ENCODE assay signal across 8 cellular contexts in genomic region chr10:100827819-100828743, GRCh38.
DNase-seq lines count a peak whose midpoint lies in the region; ATAC-seq and TF ChIP-seq lines count a peak whose summit lies in the region.

No MANE protein-coding gene starts in this region.

- H3K27me3 ChIP-seq in CD4-positive, alpha-beta T cell (ENCODE audit: control insufficient read depth, insufficient read depth, low read length) = peaks cover 96% of the 10 kb centered on the region
- H3K27me3 ChIP-seq in psoas muscle (ENCODE audit: insufficient read depth in 3 of 3, low read length in 2 of 3) = peaks cover 0 to 97% (median 44%) of the 10 kb centered on the region in 3 donors

- peaks cover 42% of the 10 kb centered on the region for H3K4me1 Mint-ChIP-seq in CD4-positive, alpha-beta T cell (ENCODE audit: low read depth)
- peaks cover 21% of the 10 kb centered on the region for H3K4me1 Mint-ChIP-seq in activated CD4-positive, alpha-beta memory T cell treated with anti-CD3 and anti-CD28 coated beads for 36 hours (ENCODE audit: low read depth)
- H3K4me1 Mint-ChIP-seq in glutamatergic neuron (ENCODE audit: low read depth, unreplicated experiment) = peaks cover 7% of the 10 kb centered on the region

- peak in 1 of 10 experiments; percentile 17 for DNase-seq in CD4-positive, alpha-beta T cell
- peak; percentile 31 for DNase-seq in HT-29 (ENCODE audit: low spot score)
- peak; percentile 57 for DNase-seq in activated CD4-positive, alpha-beta memory T cell treated with anti-CD3 and anti-CD28 coated beads for 36 hours
- peak; percentile 77 for DNase-seq in glutamatergic neuron
- DNase-seq in psoas muscle = peak in 1 of 2 donors; percentile 42
- DNase-seq in NCI-H2107 (lab: John Stamatoyannopoulos, UW) = no peak
- DNase-seq in GF-D8 (lab: John Stamatoyannopoulos, UW) = no peak

- TF ChIP-seq CTCF in CD4-positive, alpha-beta T cell (IDR thresholded peaks at IDR 0.05) = no peak
- TF ChIP-seq CTCF in glutamatergic neuron (IDR thresholded peaks at IDR 0.05; ENCODE audit: partially characterized antibody, unreplicated experiment) = no peak
- TF ChIP-seq CTCF in psoas muscle (IDR thresholded peaks at IDR 0.05) = no peak

- no peaks in the 10 kb centered on the region for H3K36me3 ChIP-seq in psoas muscle (ENCODE audit: insufficient read depth in 1 of 2, low read depth in 1 of 2)

- peak overlapping the region; percentile 89 for H3K4me3 Mint-ChIP-seq in CD4-positive, alpha-beta T cell
- peak overlapping the region; percentile 67 for H3K4me3 Mint-ChIP-seq in activated CD4-positive, alpha-beta memory T cell treated with anti-CD3 and anti-CD28 coated beads for 36 hours
- H3K4me3 Mint-ChIP-seq in glutamatergic neuron (ENCODE audit: unreplicated experiment) = peak overlapping the region; percentile 85

- CTCF ChIA-PET in CD4-positive, alpha-beta T cell (lab: Charles Lee) = no interaction called here
- CTCF ChIA-PET in activated CD4-positive, alpha-beta memory T cell treated with anti-CD3 and anti-CD28 coated beads for 36 hours (lab: Charles Lee) = interaction anchor here (0.7 to 1.0 kb wide), 2 partner anchors 14 to 84 kb away, joined by 3 read pairs; no protein-coding TSS in a partner anchor

- peak; percentile 22 for ATAC-seq in CD4-positive, alpha-beta T cell (ENCODE audit: poor library complexity)
- ATAC-seq in psoas muscle (peak; percentile 50 to 79 (median 70)), GM19351 (IDR thresholded peaks at IDR 0.05; ENCODE audit: unreplicated experiment) (no peak)

- 1% methylated on average over 45 to 69 of the region's 69 CpGs for WGBS in psoas muscle, 3 donors

- H3K27me3 Mint-ChIP-seq in CD4-positive, alpha-beta T cell = peaks cover 55% of the 10 kb centered on the region
- H3K27me3 Mint-ChIP-seq in activated CD4-positive, alpha-beta memory T cell treated with anti-CD3 and anti-CD28 coated beads for 36 hours = peaks cover 72% of the 10 kb centered on the region
- peaks cover 44% of the 10 kb centered on the region for H3K27me3 Mint-ChIP-seq in glutamatergic neuron (ENCODE audit: unreplicated experiment)

- H3K27ac ChIP-seq in CD4-positive, alpha-beta T cell (ENCODE audit: low read depth, low read length) = no peak overlapping the region
- H3K27ac ChIP-seq in psoas muscle = no peak overlapping the region

- H3K36me3 Mint-ChIP-seq in CD4-positive, alpha-beta T cell (ENCODE audit: low read depth) = no peaks in the 10 kb centered on the region
- H3K36me3 Mint-ChIP-seq in activated CD4-positive, alpha-beta memory T cell treated with anti-CD3 and anti-CD28 coated beads for 36 hours = no peaks in the 10 kb centered on the region
- no peaks in the 10 kb centered on the region for H3K36me3 Mint-ChIP-seq in glutamatergic neuron (ENCODE audit: unreplicated experiment)

- peaks cover 18% of the 10 kb centered on the region for H3K4me1 ChIP-seq in psoas muscle

- POLR2A ChIA-PET in CD4-positive, alpha-beta T cell (lab: Charles Lee) = no interaction called here
- POLR2A ChIA-PET in activated CD4-positive, alpha-beta memory T cell treated with anti-CD3 and anti-CD28 coated beads for 36 hours (lab: Charles Lee) = no interaction called here

- H3K4me3 ChIP-seq in psoas muscle = peak overlapping the region; percentile 58

- H3K27ac Mint-ChIP-seq in CD4-positive, alpha-beta T cell = no peak overlapping the region
- no peak overlapping the region for H3K27ac Mint-ChIP-seq in activated CD4-positive, alpha-beta memory T cell treated with anti-CD3 and anti-CD28 coated beads for 36 hours
- no peak overlapping the region for H3K27ac Mint-ChIP-seq in glutamatergic neuron (ENCODE audit: unreplicated experiment)

- intact Hi-C loops in CD4-positive, alpha-beta T cell (cut with DNase I, micrococcal nuclease) = loop anchor here in 1 of 2 experiments (5.0 kb wide), 1 partner anchor 266 kb away; no protein-coding TSS in a partner anchor
- intact Hi-C loops in activated CD4-positive, alpha-beta memory T cell treated with anti-CD3 and anti-CD28 coated beads for 36 hours (cut with micrococcal nuclease) = loop anchor here (1.0 to 5.0 kb wide), 3 partner anchors 19 to 86 kb away; no protein-coding TSS in a partner anchor
- intact Hi-C loops in psoas muscle (cut with DNase I) = no loop called here

- no peaks in the 10 kb centered on the region for H3K9me3 Mint-ChIP-seq in CD4-positive, alpha-beta T cell
- H3K9me3 Mint-ChIP-seq in activated CD4-positive, alpha-beta memory T cell treated with anti-CD3 and anti-CD28 coated beads for 36 hours = no peaks in the 10 kb centered on the region
- peaks cover 5% of the 10 kb centered on the region for H3K9me3 Mint-ChIP-seq in glutamatergic neuron (ENCODE audit: unreplicated experiment)

- H3K9me3 ChIP-seq in CD4-positive, alpha-beta T cell (ENCODE audit: control insufficient read depth, low read length) = no peaks in the 10 kb centered on the region
- H3K9me3 ChIP-seq in psoas muscle = no peaks in the 10 kb centered on the region

Comparison
In these comparisons a context has a peak if more than half of its experiments do, and no peak if none do; other contexts are left out.
1. DNase-seq: peak in HT-29 (single experiment), activated CD4-positive, alpha-beta memory T cell treated with anti-CD3 and anti-CD28 coated beads for 36 hours (single experiment) and glutamatergic neuron (single experiment); none in NCI-H2107 (single experiment) and GF-D8 (single experiment).
2. Peak in every context shown above with its lines, with median percentiles within 50 percentile points of each other: H3K4me3 Mint-ChIP-seq.